In genomic region chr11:111841370-111842053, GRCh38 we compare ENCODE assay signal across 8 cellular contexts. TPM values are rescaled to one million over a fixed set of nuclear protein-coding genes. Genes with fewer than 3 reads are reported as not detected.
A peak's percentile ranks its signal among the peaks of the same experiment; 100 is the strongest.
DNase-seq lines count a peak whose midpoint lies in the region; ATAC-seq, FAIRE-seq and TF ChIP-seq lines count a peak whose summit lies in the region.

No MANE protein-coding gene starts in this region.

- H2BK15ac ChIP-seq in H1 (ENCODE audit: low read length) (no peak overlapping the region), mesendoderm (replicated peaks; ENCODE audit: low read depth) (no peak overlapping the region)

- no peak overlapping the region for H3K14ac ChIP-seq in H1 (ENCODE audit: insufficient read length)

- H4K5ac ChIP-seq in H1 (ENCODE audit: insufficient read length, low read depth, low read length): no peak overlapping the region
- no peak overlapping the region for H4K5ac ChIP-seq in mesendoderm (ENCODE audit: low read length)

- H3K4me3 ChIP-seq in A549: no peak overlapping the region
- H3K4me3 ChIP-seq in H1 (ENCODE audit: extremely low read depth in 1 of 4, insufficient read depth in 2 of 4, low read depth in 3 of 4, low read length in 4 of 4): no peak overlapping the region
- no peak overlapping the region for H3K4me3 ChIP-seq in mesendoderm (ENCODE audit: low read length)

- ATAC-seq in A549 (peak; percentile 83 to 97), GM18909 (IDR thresholded peaks at IDR 0.05; ENCODE audit: poor library complexity, unreplicated experiment) (peak; percentile 61)

- H3K23ac ChIP-seq in H1 (ENCODE audit: insufficient read length) (no peak overlapping the region), mesendoderm (ENCODE audit: low read length) (no peak overlapping the region)

- H3K27me3 ChIP-seq in H1 (replicated peaks in 1 of 4; ENCODE audit: control insufficient read depth in 3 of 4, extremely low read depth in 1 of 4, insufficient read depth in 3 of 4, low read length in 3 of 4) (no peaks in the 10 kb centered on the region), mesendoderm (ENCODE audit: insufficient read depth, low read length, poor library complexity) (no peaks in the 10 kb centered on the region)

- H2BK20ac ChIP-seq in H1 (ENCODE audit: low read length): no peak overlapping the region

- peaks cover 0 to 5% (median 0%) of the 10 kb centered on the region in 4 experiments; a peak in 1 of 8 replicates for H3K36me3 ChIP-seq in H1 (ENCODE audit: control insufficient read depth in 2 of 4, insufficient read depth in 4 of 4, low read length in 3 of 4)
- no peaks in the 10 kb centered on the region for H3K36me3 ChIP-seq in mesendoderm (ENCODE audit: control insufficient read depth, insufficient read depth, low read length)

- H3K4me2 ChIP-seq in A549 (peak overlapping the region; percentile 5; the same call in 1 of the 3 replicates), H1 (ENCODE audit: insufficient read depth in 1 of 2, low read depth in 2 of 2, low read length in 2 of 2) (no peak overlapping the region), mesendoderm (ENCODE audit: low read length) (no peak overlapping the region)

- H2BK5ac ChIP-seq in H1 (ENCODE audit: low read depth, low read length) (no peak overlapping the region), mesendoderm (ENCODE audit: low read length) (no peak overlapping the region)

- H3K4ac ChIP-seq in H1 (replicated peaks; ENCODE audit: insufficient read length, low read depth, low read length) (no peak overlapping the region), mesendoderm (ENCODE audit: low read depth, low read length) (no peak overlapping the region)

- no peak overlapping the region for H2BK12ac ChIP-seq in H1 (ENCODE audit: low read depth, low read length)

- H2AK5ac ChIP-seq in H1 (ENCODE audit: low read depth, low read length) (no peak overlapping the region), mesendoderm (ENCODE audit: low read length) (no peak overlapping the region)

- DNase-seq in A549 (ENCODE audit: low read depth in 1 of 2, low spot score in 1 of 2): peak; percentile 52 to 75
- peak; percentile 90 for DNase-seq in HTR-8/SVneo (ENCODE audit: insufficient read length, low spot score)
- peak; percentile 79 for DNase-seq in NOMO-1 treated with DMSO at 0.1 percent for 48 hours (lab: John Stamatoyannopoulos, UW; ENCODE audit: unreplicated experiment)
- DNase-seq in activated CD8-positive, alpha-beta memory T cell treated with anti-CD3 and anti-CD28 coated beads for 24 hours: peak; percentile 92
- peak; percentile 46 to 94 for DNase-seq in H1 (ENCODE audit: low read depth in 1 of 2, low spot score in 2 of 2)
- DNase-seq in mesendoderm: peak; percentile 95
- peak; percentile 69 to 78 for DNase-seq in stimulated activated CD8-positive, alpha-beta memory T cell treated with anti-CD3 and anti-CD28 coated beads, Interleukin-2, amount 100 ng/mL, for 1 hour (ENCODE audit: low read depth in 2 of 2)

- CTCF ChIA-PET in A549 (lab: Yijun Ruan, JAX) (interaction anchor here (0.6 to 2.3 kb wide), 31 partner anchors 8 to 386 kb away, joined by 3 to 12 read pairs (median 4); partner anchors contain the start of genes ALG9 and SIK2), H1 (lab: Charles Lee; ENCODE audit: partially characterized antibody) (interaction anchor here (0.5 to 2.8 kb wide), 41 partner anchors 9 to 394 kb away, joined by 3 to 12 read pairs (median 4); partner anchors contain the start of gene PPP2R1B)

- TF ChIP-seq CTCF in A549 (IDR thresholded peaks at IDR 0.05) (peak; percentile 85), H1 (IDR thresholded peaks at IDR 0.05; ENCODE audit: control extremely low read depth in 1 of 3, insufficient read depth in 1 of 3, low read depth in 1 of 3, low read length in 3 of 3) (peak; percentile 56 to 91 (median 86))

- H4K8ac ChIP-seq in H1 (ENCODE audit: extremely low read depth, insufficient read depth, low read length): no peak overlapping the region
- no peak overlapping the region for H4K8ac ChIP-seq in mesendoderm (ENCODE audit: low read depth, low read length)

- POLR2A ChIA-PET in A549 (lab: Yijun Ruan, JAX): no interaction called here
- POLR2A ChIA-PET in H1 (lab: Charles Lee; ENCODE audit: partially characterized antibody): interaction anchor here (0.7 to 1.0 kb wide), 3 partner anchors 17 to 81 kb away, joined by 3 read pairs; partner anchors contain the start of gene PPP2R1B

- FAIRE-seq in A549 (lab: Jason Lieb, UNC) (no peak), HTR-8/SVneo (lab: Jason Lieb, UNC) (peak; percentile 97), H1 (lab: Jason Lieb, UNC) (peak; percentile 98)

- H4K91ac ChIP-seq in H1 (replicated peaks; ENCODE audit: insufficient read length, low read length): no peak overlapping the region

- TF ChIP-seq EP300 in A549 (IDR thresholded peaks at IDR 0.05) (no peak), H1 (IDR thresholded peaks at IDR 0.05; ENCODE audit: borderline replicate concordance in 1 of 2, low read depth in 2 of 2, low read length in 2 of 2) (no peak)

- H3K18ac ChIP-seq in H1 (ENCODE audit: extremely low read depth, low read length) (no peak overlapping the region), mesendoderm (ENCODE audit: low read length) (no peak overlapping the region)

- H4K20me1 ChIP-seq in H1 (replicated peaks in 1 of 2; ENCODE audit: control insufficient read depth in 1 of 2, insufficient read depth in 2 of 2, low read length in 2 of 2): no peaks in the 10 kb centered on the region

- H3K4me1 ChIP-seq in A549: no peaks in the 10 kb centered on the region; the same call in 2 of the 3 replicates
- H3K4me1 ChIP-seq in H1 (replicated peaks in 1 of 4; ENCODE audit: control insufficient read depth in 3 of 4, insufficient read depth in 4 of 4, low read length in 3 of 4): peaks cover 0 to 7% (median 3%) of the 10 kb centered on the region in 4 experiments; a peak in 2 of 7 replicates
- H3K4me1 ChIP-seq in mesendoderm (ENCODE audit: control insufficient read depth, low read depth, low read length): peaks cover 2% of the 10 kb centered on the region

- H3K27ac ChIP-seq in A549 (0 out of 6 replicates have a peak overlapping the region, but pooled peaks of 1 of the 2 experiments have one; percentile 53), H1 (ENCODE audit: low read depth, low read length) (no peak overlapping the region), mesendoderm (ENCODE audit: low read depth, low read length) (no peak overlapping the region)

- 21% methylated on average over 10 of the region's 10 CpGs for WGBS in A549 (ENCODE audit: missing lambda C conversion rate)
- WGBS in H1 (ENCODE audit: extremely low coverage in 1 of 2, insufficient coverage in 1 of 2, insufficient read length in 1 of 2, insufficient replicate concordance in 2 of 2, low coverage in 1 of 2, low lambda C conversion rate in 2 of 2, missing lambda C conversion rate in 1 of 2), 2 experiments: 38% methylated on average over 10 of the region's 10 CpGs; no CpG with 5 or more reads in 1 of the 2 experiments
- no CpG with 5 or more reads among the region's 10 CpGs for WGBS in mesendoderm (ENCODE audit: extremely low coverage, insufficient coverage, low lambda C conversion rate)

- no peaks in the 10 kb centered on the region for H3K79me2 ChIP-seq in H1 (ENCODE audit: control insufficient read depth in 1 of 2, insufficient read depth in 2 of 2, low read length in 2 of 2)
- H3K79me2 ChIP-seq in mesendoderm (ENCODE audit: control insufficient read depth, insufficient read depth, low read length): no peaks in the 10 kb centered on the region

- no peak for TF ChIP-seq POLR2A in A549 (IDR thresholded peaks at IDR 0.05; ENCODE audit: low read length)
- TF ChIP-seq POLR2A in H1 (IDR thresholded peaks at IDR 0.05; ENCODE audit: control extremely low read depth in 1 of 2, low read depth in 2 of 2, low read length in 2 of 2): no peak

- H3K23me2 ChIP-seq in H1 (ENCODE audit: low read depth, low read length): no peaks in the 10 kb centered on the region

- no peak overlapping the region for H2BK120ac ChIP-seq in H1 (replicated peaks; ENCODE audit: low read depth, low read length)
- no peak overlapping the region for H2BK120ac ChIP-seq in mesendoderm (ENCODE audit: low read depth, low read length)

- no peak overlapping the region for H3K56ac ChIP-seq in H1 (replicated peaks; ENCODE audit: insufficient read length, low read depth, low read length)
- H3K56ac ChIP-seq in mesendoderm (ENCODE audit: low read length): no peak overlapping the region

- peak; percentile 78 to 83 for TF ChIP-seq RAD21 in A549 (conservative IDR thresholded peaks at IDR 0.05 in 1 of 2, IDR thresholded peaks at IDR 0.05 in 1 of 2)
- TF ChIP-seq RAD21 in H1 (IDR thresholded peaks at IDR 0.05 in 1 of 2, conservative IDR thresholded peaks at IDR 0.05 in 1 of 2; ENCODE audit: low read depth in 2 of 2, low read length in 2 of 2): peak; percentile 97

- H3K9me3 ChIP-seq in A549 (no peaks in the 10 kb centered on the region), H1 (ENCODE audit: insufficient read depth in 2 of 2, low read depth in 1 of 2, low read length in 1 of 2) (no peaks in the 10 kb centered on the region)

- H3K9ac ChIP-seq in H1 (replicated peaks in 1 of 4; ENCODE audit: extremely low read depth in 1 of 4, low read depth in 3 of 4, low read length in 3 of 4) (no peak overlapping the region), mesendoderm (ENCODE audit: low read length) (no peak overlapping the region)

- no peak overlapping the region for H2AFZ ChIP-seq in H1 (ENCODE audit: low read length)

- H3K79me1 ChIP-seq in H1 (ENCODE audit: low read depth, low read length): no peaks in the 10 kb centered on the region
- H3K79me1 ChIP-seq in mesendoderm (ENCODE audit: low read length): no peaks in the 10 kb centered on the region

RNA-seq across cellular contexts. Expression of gene ALG9, which starts 29.9 kb away (rescaled TPM):
- 31.4 and 33.3 TPM in 2 replicates for polyA plus RNA-seq in A549 (2011; rRNA removed)
- polyA plus RNA-seq in A549 (2012; cell fraction: cytosol; rRNA removed): 10.6 and 11.3 TPM in 2 replicates
- 14.2 and 16.7 TPM in 2 replicates for polyA plus RNA-seq in A549 (2012; cell fraction: nucleus; rRNA removed)
- polyA plus RNA-seq in A549 (2017; fragmentation: RNase III; extraction: RNeasy Plus Mini Kit Qiagen cat#74134 plus additional on column Dnase treatment): 15.0 to 15.8 TPM (median 15.3 TPM) in 3 replicates
- polyA minus RNA-seq in A549 (2011; rRNA and poly(A)+ RNA removed): 35.5 and 38.8 TPM in 2 replicates
- total RNA-seq in H1 (2021; fragmentation: NEBNext Ultra II Directional; extraction: Animal tissue kit (Norgen Biotek cat#: 25700)): 16.4 and 23.5 TPM in 2 replicates
- polyA plus RNA-seq in H1 (2011; rRNA removed): 17.8 and 24.5 TPM in 2 replicates
- polyA plus RNA-seq in H1 (2011; cell fraction: cytosol; rRNA removed): 21.5 TPM
- 14.6 TPM for polyA plus RNA-seq in H1 (2011; cell fraction: nucleus; rRNA removed)
- 17.9 to 23.4 TPM (median 20.5 TPM) in 4 replicates for polyA plus RNA-seq in H1 (2012, experiment 1 of 2)
- polyA plus RNA-seq in H1 (2012, experiment 2 of 2): 13.5 TPM
- 42.8 TPM for polyA plus RNA-seq in H1 (2013, experiment 1 of 2)
- polyA plus RNA-seq in H1 (2013, experiment 2 of 2): 46.7 TPM
- polyA minus RNA-seq in H1 (2011; rRNA and poly(A)+ RNA removed): 33.8 and 40.4 TPM in 2 replicates
- polyA minus RNA-seq in H1 (2011; cell fraction: cytosol; rRNA and poly(A)+ RNA removed): 12.5 TPM
- polyA minus RNA-seq in H1 (2011; cell fraction: nucleus; rRNA and poly(A)+ RNA removed): 18.6 TPM
- 36.5 TPM for polyA plus RNA-seq in mesendoderm (2013, experiment 1 of 2)
- polyA plus RNA-seq in mesendoderm (2013, experiment 2 of 2): 34.0 TPM

RNA-seq across cellular contexts. Expression of gene FDXACB1, which starts 37.5 kb away (rescaled TPM):
- polyA plus RNA-seq in A549 (2011; rRNA removed) (2.4 and 3.0 TPM in 2 replicates), A549 (2017; fragmentation: RNase III; extraction: RNeasy Plus Mini Kit Qiagen cat#74134 plus additional on column Dnase treatment) (1.9 to 2.1 TPM (median 2.1 TPM) in 3 replicates), H1 (2011; rRNA removed) (0.85 and 1.4 TPM in 2 replicates)
- 1.4 TPM in 2 replicates for polyA plus RNA-seq in A549 (2012; cell fraction: cytosol; rRNA removed)
- polyA plus RNA-seq in A549 (2012; cell fraction: nucleus; rRNA removed): 1.00 and 1.5 TPM in 2 replicates
- polyA minus RNA-seq in A549 (2011; rRNA and poly(A)+ RNA removed): 1.6 and 1.8 TPM in 2 replicates
- total RNA-seq in H1 (2021; fragmentation: NEBNext Ultra II Directional; extraction: Animal tissue kit (Norgen Biotek cat#: 25700)): 2.3 and 2.4 TPM in 2 replicates
- 1.6 TPM for polyA plus RNA-seq in H1 (2011; cell fraction: cytosol; rRNA removed)
- 1.3 TPM for polyA plus RNA-seq in H1 (2011; cell fraction: nucleus; rRNA removed)
- polyA plus RNA-seq in H1 (2012, experiment 1 of 2): 1.6 to 2.3 TPM (median 1.9 TPM) in 4 replicates
- polyA plus RNA-seq in H1 (2012, experiment 2 of 2): 0.55 TPM
- 1.7 TPM for polyA plus RNA-seq in H1 (2013, experiment 1 of 2)
- polyA plus RNA-seq in H1 (2013, experiment 2 of 2): 1.5 TPM
- 1.7 and 2.9 TPM in 2 replicates for polyA minus RNA-seq in H1 (2011; rRNA and poly(A)+ RNA removed)
- polyA minus RNA-seq in H1 (2011; cell fraction: cytosol; rRNA and poly(A)+ RNA removed): 1.9 TPM
- 2.2 TPM for polyA minus RNA-seq in H1 (2011; cell fraction: nucleus; rRNA and poly(A)+ RNA removed)
- polyA plus RNA-seq in mesendoderm (2013, experiment 1 of 2): 1.6 TPM
- polyA plus RNA-seq in mesendoderm (2013, experiment 2 of 2): 1.6 TPM

RNA-seq across cellular contexts. Expression of gene CFAP68, which starts 37.8 kb away (rescaled TPM):
- polyA plus RNA-seq in A549 (2011; rRNA removed): 59.7 and 84.6 TPM in 2 replicates
- 33.7 and 39.5 TPM in 2 replicates for polyA plus RNA-seq in A549 (2012; cell fraction: cytosol; rRNA removed)
- 8.3 and 12.9 TPM in 2 replicates for polyA plus RNA-seq in A549 (2012; cell fraction: nucleus; rRNA removed)
- 36.3 to 40.3 TPM (median 36.5 TPM) in 3 replicates for polyA plus RNA-seq in A549 (2017; fragmentation: RNase III; extraction: RNeasy Plus Mini Kit Qiagen cat#74134 plus additional on column Dnase treatment)
- polyA minus RNA-seq in A549 (2011; rRNA and poly(A)+ RNA removed): 11.5 and 12.8 TPM in 2 replicates
- total RNA-seq in H1 (2021; fragmentation: NEBNext Ultra II Directional; extraction: Animal tissue kit (Norgen Biotek cat#: 25700)): 21.4 and 22.6 TPM in 2 replicates
- polyA plus RNA-seq in H1 (2011; rRNA removed): 28.7 and 43.1 TPM in 2 replicates
- polyA plus RNA-seq in H1 (2011; cell fraction: cytosol; rRNA removed): 29.0 TPM
- polyA plus RNA-seq in H1 (2011; cell fraction: nucleus; rRNA removed): 20.6 TPM
- 31.1 to 42.7 TPM (median 37.9 TPM) in 4 replicates for polyA plus RNA-seq in H1 (2012, experiment 1 of 2)
- polyA plus RNA-seq in H1 (2012, experiment 2 of 2): 12.3 TPM
- 44.8 TPM for polyA plus RNA-seq in H1 (2013, experiment 1 of 2)
- polyA plus RNA-seq in H1 (2013, experiment 2 of 2): 49.2 TPM
- 24.7 and 47.9 TPM in 2 replicates for polyA minus RNA-seq in H1 (2011; rRNA and poly(A)+ RNA removed)
- 7.2 TPM for polyA minus RNA-seq in H1 (2011; cell fraction: cytosol; rRNA and poly(A)+ RNA removed)
- polyA minus RNA-seq in H1 (2011; cell fraction: nucleus; rRNA and poly(A)+ RNA removed): 13.5 TPM
- polyA plus RNA-seq in mesendoderm (2013, experiment 1 of 2): 22.5 TPM
- 24.1 TPM for polyA plus RNA-seq in mesendoderm (2013, experiment 2 of 2)

Comparison
In these comparisons a context has a peak if more than half of its experiments do, and no peak if none do; other contexts are left out.
1. Of the 18 proteins assayed by ChIP-seq in both H1 and A549: peak only in H1: CHD2; only in A549: none; in both: CTCF and RAD21; in neither: 15.